Comparison of ENCODE assay signal across 31 cellular contexts in genomic region chrX:118780915-118781314, GRCh38. TPM values are rescaled to one million over a fixed set of nuclear protein-coding genes. Genes with fewer than 3 reads are reported as not detected.
DNase-seq lines count a peak whose midpoint lies in the region; ATAC-seq, FAIRE-seq and TF ChIP-seq lines count a peak whose summit lies in the region.
"Had no signal": no experiment of that assay in that cellular context is flagged by ENCODE, and none has a peak within 500 bp of the region (broad histone marks: within the 10 kb centered on the region; RNA-seq: fewer than 3 reads in every experiment).

No MANE protein-coding gene starts in this region.

- H3K9me3 ChIP-seq in pancreas = no peaks in the 10 kb centered on the region
- H3K9me3 ChIP-seq: ascending aorta, BLaER1, Caco-2, HAP-1, lower lobe of right lung, mucosa of descending colon, ovary, stomach had no signal

- TF ChIP-seq CTCF in astrocyte of the cerebellum (IDR thresholded peaks at IDR 0.05; ENCODE audit: low read depth, low read length, missing control alignments) (no peak), pancreas (IDR thresholded peaks at IDR 0.05) (no peak)

- DNase-seq in AG20443 (ENCODE audit: low spot score) = peak; percentile 14
- DNase-seq in astrocyte of the cerebellum (ENCODE audit: low read depth) = peak; percentile 8
- DNase-seq in fibroblast of peridontal ligament (ENCODE audit: extremely low read depth) = peak; percentile 42
- DNase-seq in pancreas = no peak
- no peak for DNase-seq in germinal center (ENCODE audit: low spot score)
- no peak for DNase-seq in left lobe of liver (ENCODE audit: low spot score)
- no peak for DNase-seq in NCI-H748 (lab: John Stamatoyannopoulos, UW; ENCODE audit: unreplicated experiment)
- DNase-seq: activated CD4-positive, CD25-positive, alpha-beta regulatory T cell treated with anti-CD3 and anti-CD28 coated beads, Interleukin-2, amount 50 U/mL, for 72 hours; activated CD8-positive, alpha-beta T cell treated with anti-CD3 and anti-CD28 coated beads for 36 hours; Caco-2; effector CD8-positive, alpha-beta T cell; GDM1; islet precursor cell; KG1; lower lobe of right lung; mucosa of descending colon; NCI-H1417 treated with DMSO at 0.1 percent for 48 hours; NCI-H446; stimulated activated CD4-positive, alpha-beta T cell treated with anti-CD3 and anti-CD28 coated beads, Interleukin-2, amount 100 ng/mL, for 24 hours; stomach; T-helper 17 cell; trophoblast cell had no signal

- no peak overlapping the region for H3K27ac ChIP-seq in pancreas
- H3K27ac ChIP-seq: ascending aorta, BLaER1, epithelial cell of prostate, lower lobe of right lung had no signal

- 16 to 17% methylated on average over 1 of the region's 1 CpG for WGBS in pancreas, 2 donors

- no peaks in the 10 kb centered on the region for H3K4me1 ChIP-seq in pancreas
- H3K4me1 ChIP-seq: ascending aorta, BLaER1, Caco-2, HAP-1, lower lobe of right lung, stomach had no signal

- H3K4me3 ChIP-seq in astrocyte of the cerebellum (ENCODE audit: low read depth, low read length) (no peak overlapping the region), pancreas (no peak overlapping the region)
- H3K4me3 ChIP-seq: ascending aorta, BLaER1, HAP-1, lower lobe of right lung, mucosa of descending colon, ovary, smooth muscle cell, stomach had no signal

- ATAC-seq in pancreas (no peak), left lobe of liver (no peak), GM21360 (IDR thresholded peaks at IDR 0.05; ENCODE audit: unreplicated experiment) (no peak)
- ATAC-seq: activated CD8-positive, alpha-beta T cell treated with anti-CD3 and anti-CD28 coated beads for 36 hours; SK-N-SH treated with all-trans-retinoic acid at 6 μM for 48 hours; T-helper 17 cell had no signal

- in situ Hi-C loops in astrocyte of the cerebellum (cut with HindIII; ENCODE audit: low sequenced_read_pairs) = no loop called here

- FAIRE-seq in pancreas (lab: Jason Lieb, UNC) = peak; percentile 57

- intact Hi-C loops in pancreas (cut with DNase I) = no loop called here

- peaks cover 0 to 4% (median 0%) of the 10 kb centered on the region in 4 donors for H3K27me3 ChIP-seq in pancreas
- H3K27me3 ChIP-seq: ascending aorta, BLaER1, ovary, stomach had no signal

- no peaks in the 10 kb centered on the region for H3K36me3 ChIP-seq in pancreas
- H3K36me3 ChIP-seq: BLaER1, HAP-1, ovary had no signal

RNA-seq across cellular contexts. Expression of gene ZCCHC12, which starts 42.7 kb away (rescaled TPM):
- total RNA-seq in pancreas (under 1 TPM in 1 of 6 donors, not detected in 5; 0.08 TPM), left lobe of liver (not detected)
- under 1 TPM in 1 of 2 donors, not detected in 1; 0.23 TPM for polyA plus RNA-seq in pancreas
- total RNA-seq: activated CD8-positive, alpha-beta T cell treated with anti-CD3 and anti-CD28 coated beads for 36 hours; activated T-helper 2 cell treated with anti-CD3 and anti-CD28 coated beads, Interferon-gamma antibody, Interleukin-2, Interleukin-4, amounts not matched to agents 10 μg/mL and 5 μg/mL and 100 μg/mL, durations not matched to agents 14 hours and 24 hours and 36 hours; ascending aorta; lower lobe of right lung; smooth muscle cell; T-helper 17 cell had no signal
- polyA plus RNA-seq: smooth muscle cell had no signal

RNA-seq across cellular contexts. Expression of gene IL13RA1, which starts 53.5 kb away (rescaled TPM):
- total RNA-seq in pancreas (10 to 100 TPM; 13.9 to 46.8 (median 23.3) TPM), left lobe of liver (72.5 TPM)
- 10 to 100 TPM in 1 of 2 donors, 1 to 10 TPM in 1; 9.2 to 12.9 TPM for polyA plus RNA-seq in pancreas

Comparison
In these comparisons a context has a peak if more than half of its experiments do, and no peak if none do; other contexts are left out.
1. DNase-seq: peak in AG20443 (single experiment), astrocyte of the cerebellum (single experiment) and fibroblast of peridontal ligament (single experiment); none in pancreas (0 of 6), germinal center (single experiment), left lobe of liver (single experiment) and NCI-H748 (single experiment).